29 cellular contexts compared by ENCODE assay signal in genomic region chr10:109308971-109309370, GRCh38.
"Had no signal": no experiment of that assay in that cellular context is flagged by ENCODE, and none has a peak within 500 bp of the region (broad histone marks: within the 10 kb centered on the region; RNA-seq: fewer than 3 reads in every experiment).

No MANE protein-coding gene starts in this region.

- H3K79me2 ChIP-seq: parathyroid adenoma had no signal

- H3K36me3 ChIP-seq: ovary, right lobe of liver, sigmoid colon, suprapubic skin, tibial artery, transverse colon, upper lobe of left lung had no signal

- DNase-seq: naive B cell; naive thymus-derived CD8-positive, alpha-beta T cell; nephron progenitor cell; occipital lobe; ovary; posterior cingulate gyrus; psoas muscle; right cardiac atrium; right lobe of liver; sigmoid colon; small intestine; stimulated activated CD4-positive, alpha-beta T cell treated with anti-CD3 and anti-CD28 coated beads, Interleukin-15, amount 100 ng/mL, for 24 hours; stimulated activated CD4-positive, alpha-beta T cell treated with anti-CD3 and anti-CD28 coated beads, Interleukin-2, amount 100 ng/mL, for 24 hours; stimulated activated CD4-positive, alpha-beta T cell treated with anti-CD3 and anti-CD28 coated beads, Interleukin-2, amount 100 ng/mL, for 48 hours; stimulated activated CD4-positive, alpha-beta T cell treated with anti-CD3 and anti-CD28 coated beads, Interleukin-4, amount 100 ng/mL, for 24 hours; stimulated activated naive B cell treated with anti-CD40 and anti-IgM and Interleukin-4, amounts not matched to agents 10 μg/mL and 1 μg/mL and 100 μg/mL, for 72 hours; stimulated activated naive CD8-positive, alpha-beta T cell treated with anti-CD3 and anti-CD28 coated beads, Interleukin-15, amount 100 ng/mL, for 72 hours; stimulated activated naive CD8-positive, alpha-beta T cell treated with anti-CD3 and anti-CD28 coated beads, Interleukin-15, Interleukin-2, amounts not matched to agents 100 U/mL and 50 U/mL, for 24 hours; substantia nigra; testis; tibial artery; transverse colon; upper lobe of left lung had no signal

- H3K9me3 ChIP-seq: ovary, psoas muscle, right lobe of liver, sigmoid colon, suprapubic skin, testis, tibial artery, transverse colon, upper lobe of left lung had no signal

- H3K9me3 Mint-ChIP-seq: nephron progenitor cell; neural crest cell; stimulated activated naive CD8-positive, alpha-beta T cell treated with anti-CD3 and anti-CD28 coated beads, Interleukin-15, amount 100 ng/mL, for 72 hours had no signal

- H3K4me1 Mint-ChIP-seq: naive B cell; naive thymus-derived CD8-positive, alpha-beta T cell; nephron progenitor cell; neural crest cell; stimulated activated effector memory CD8-positive, alpha-beta T cell treated with anti-CD3 and anti-CD28 coated beads, Interleukin-12 subunit alpha, Interleukin-12 subunit beta, amount 100 ng/mL, for 72 hours; stimulated activated naive B cell treated with anti-CD40 and anti-IgM and Interleukin-4, amounts not matched to agents 10 μg/mL and 1 μg/mL and 100 μg/mL, for 72 hours; stimulated activated naive CD8-positive, alpha-beta T cell treated with anti-CD3 and anti-CD28 coated beads, Interleukin-15, amount 100 ng/mL, for 72 hours had no signal

- H3K4me3 ChIP-seq: ovary, psoas muscle, right lobe of liver, sigmoid colon, suprapubic skin, testis, tibial artery, transverse colon, upper lobe of left lung had no signal

- H3K9ac ChIP-seq: parathyroid adenoma had no signal

- ATAC-seq: naive thymus-derived CD8-positive, alpha-beta T cell; natural killer cell treated with Interleukin-12 subunit alpha and Interleukin-12 subunit beta and Interleukin-15 and Interleukin-18, amount 100 ng/mL, for 72 hours; psoas muscle; right cardiac atrium; right lobe of liver; stimulated activated effector memory CD8-positive, alpha-beta T cell treated with anti-CD3 and anti-CD28 coated beads, Interleukin-12 subunit alpha, Interleukin-12 subunit beta, amount 100 ng/mL, for 72 hours; stimulated activated naive B cell treated with anti-CD40 and anti-IgM and Interleukin-4, amounts not matched to agents 10 μg/mL and 1 μg/mL and 100 μg/mL, for 72 hours; stimulated activated naive CD8-positive, alpha-beta T cell treated with anti-CD3 and anti-CD28 coated beads, Interleukin-15, amount 100 ng/mL, for 72 hours; stimulated activated naive CD8-positive, alpha-beta T cell treated with anti-CD3 and anti-CD28 coated beads, Interleukin-15, Interleukin-2, amounts not matched to agents 100 U/mL and 50 U/mL, for 24 hours had no signal

- H3K27me3 Mint-ChIP-seq: naive B cell; naive thymus-derived CD8-positive, alpha-beta T cell; natural killer cell treated with Interleukin-12 subunit alpha and Interleukin-12 subunit beta and Interleukin-15 and Interleukin-18, amount 100 ng/mL, for 72 hours; progenitor cell of endocrine pancreas; stimulated activated naive B cell treated with anti-CD40 and anti-IgM and Interleukin-4, amounts not matched to agents 10 μg/mL and 1 μg/mL and 100 μg/mL, for 72 hours; stimulated activated naive CD8-positive, alpha-beta T cell treated with anti-CD3 and anti-CD28 coated beads, Interleukin-15, amount 100 ng/mL, for 72 hours had no signal

- H3K27ac ChIP-seq: ovary, parathyroid adenoma, psoas muscle, right lobe of liver, suprapubic skin, testis, tibial artery, transverse colon, upper lobe of left lung had no signal

- H3K27ac Mint-ChIP-seq: naive B cell; natural killer cell treated with Interleukin-12 subunit alpha and Interleukin-12 subunit beta and Interleukin-15 and Interleukin-18, amount 100 ng/mL, for 72 hours; nephron progenitor cell; progenitor cell of endocrine pancreas; stimulated activated effector memory CD8-positive, alpha-beta T cell treated with anti-CD3 and anti-CD28 coated beads, Interleukin-12 subunit alpha, Interleukin-12 subunit beta, amount 100 ng/mL, for 72 hours; stimulated activated naive B cell treated with anti-CD40 and anti-IgM and Interleukin-4, amounts not matched to agents 10 μg/mL and 1 μg/mL and 100 μg/mL, for 72 hours; stimulated activated naive CD8-positive, alpha-beta T cell treated with anti-CD3 and anti-CD28 coated beads, Interleukin-15, amount 100 ng/mL, for 72 hours had no signal

- H3K36me3 Mint-ChIP-seq: naive B cell; naive thymus-derived CD8-positive, alpha-beta T cell; natural killer cell treated with Interleukin-12 subunit alpha and Interleukin-12 subunit beta and Interleukin-15 and Interleukin-18, amount 100 ng/mL, for 72 hours; stimulated activated effector memory CD8-positive, alpha-beta T cell treated with anti-CD3 and anti-CD28 coated beads, Interleukin-12 subunit alpha, Interleukin-12 subunit beta, amount 100 ng/mL, for 72 hours; stimulated activated naive B cell treated with anti-CD40 and anti-IgM and Interleukin-4, amounts not matched to agents 10 μg/mL and 1 μg/mL and 100 μg/mL, for 72 hours had no signal

- H3K4me1 ChIP-seq: parathyroid adenoma, psoas muscle, right lobe of liver, suprapubic skin, testis, tibial artery, transverse colon, upper lobe of left lung had no signal

- H3K27me3 ChIP-seq: ovary, right lobe of liver, sigmoid colon, suprapubic skin, testis, tibial artery, transverse colon, upper lobe of left lung had no signal

- H3K4me3 Mint-ChIP-seq: naive B cell; naive thymus-derived CD8-positive, alpha-beta T cell; natural killer cell treated with Interleukin-12 subunit alpha and Interleukin-12 subunit beta and Interleukin-15 and Interleukin-18, amount 100 ng/mL, for 72 hours; nephron progenitor cell; neural crest cell; stimulated activated effector memory CD8-positive, alpha-beta T cell treated with anti-CD3 and anti-CD28 coated beads, Interleukin-12 subunit alpha, Interleukin-12 subunit beta, amount 100 ng/mL, for 72 hours; stimulated activated naive B cell treated with anti-CD40 and anti-IgM and Interleukin-4, amounts not matched to agents 10 μg/mL and 1 μg/mL and 100 μg/mL, for 72 hours; stimulated activated naive CD8-positive, alpha-beta T cell treated with anti-CD3 and anti-CD28 coated beads, Interleukin-15, amount 100 ng/mL, for 72 hours had no signal

- H2AFZ ChIP-seq: parathyroid adenoma had no signal
